8 cellular contexts compared by ENCODE assay signal in the genomic region with DNA sequence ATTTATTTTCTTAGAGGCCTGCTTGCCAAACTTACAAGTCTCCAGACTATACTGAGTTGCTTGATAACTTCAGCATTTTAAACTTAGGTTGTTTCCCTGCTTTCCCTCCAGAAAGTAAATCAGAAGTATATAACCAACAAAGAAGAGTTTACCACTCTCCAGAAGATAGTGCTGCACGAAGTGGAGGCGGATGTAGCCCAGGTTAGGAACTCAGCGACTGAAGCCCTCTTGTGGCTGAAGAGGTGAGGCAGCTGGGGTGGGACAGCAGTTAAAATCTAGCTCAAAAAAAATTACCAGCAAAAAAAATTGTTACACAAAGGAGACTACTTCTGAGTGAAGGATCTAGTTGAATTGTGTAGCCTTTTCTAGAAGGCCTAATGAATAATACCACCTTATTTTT. TPM values are rescaled to one million over a fixed set of nuclear protein-coding genes. Genes with fewer than 3 reads are reported as not detected.
A peak's percentile ranks its signal among the peaks of the same experiment; 100 is the strongest.
DNase-seq lines count a peak whose midpoint lies in the region; ATAC-seq and TF ChIP-seq lines count a peak whose summit lies in the region.
"Not testable (repeated sequence)": the region's sequence is repeated elsewhere in the genome, so short reads cannot be mapped to it uniquely, and the experiment has no call there.

No MANE protein-coding gene starts in this region.

- POLR2A ChIA-PET in HEK293T (lab: Yijun Ruan, JAX) = not testable (repeated sequence)
- POLR2A ChIA-PET in activated naive CD8-positive, alpha-beta T cell treated with anti-CD3 and anti-CD28 coated beads, Interleukin-2, amount 10 ng/mL, durations not matched to agents 7 days and 5 days (lab: Charles Lee) = interaction anchor here (0.7 kb wide), 1 partner anchor 46 kb away, joined by 3 read pairs; no protein-coding TSS in a partner anchor

- H3K4me3 ChIP-seq in GM12864 (ENCODE audit: low read depth, low read length); gastroesophageal sphincter; tibial artery: not testable (repeated sequence)

- H3K27ac ChIP-seq in gastroesophageal sphincter = not testable (repeated sequence)
- H3K27ac ChIP-seq in tibial artery = peak overlapping the region in 1 of 2 donors; percentile 9

- peak; percentile 55 for TF ChIP-seq CTCF in GM12864 (IDR thresholded peaks at IDR 0.05; ENCODE audit: low read depth, low read length, missing control alignments)
- TF ChIP-seq CTCF in gastroesophageal sphincter (IDR thresholded peaks at IDR 0.05) = peak; percentile 36 to 78 (median 71)
- peak; percentile 67 for TF ChIP-seq CTCF in neural crest cell (conservative IDR thresholded peaks at IDR 0.05)
- TF ChIP-seq CTCF in tibial artery (IDR thresholded peaks at IDR 0.05) = peak; percentile 63 to 64

- H3K27me3 ChIP-seq in gastroesophageal sphincter, tibial artery: not testable (repeated sequence)

- TF ChIP-seq EP300 in gastroesophageal sphincter (IDR thresholded peaks at IDR 0.05) = not testable (repeated sequence)

- not testable (repeated sequence) for H3K4me1 ChIP-seq in gastroesophageal sphincter, tibial artery

- CTCF ChIA-PET in HEK293T (lab: Yijun Ruan, JAX) = interaction anchor here (0.6 to 1.4 kb wide), 15 partner anchors 11 to 154 kb away, joined by 3 to 7 read pairs (median 4); no protein-coding TSS in a partner anchor

- intact Hi-C loops in tibial artery (cut with DNase I; ENCODE audit: low total_unique reads) = loop anchor here (5.0 kb wide), 2 partner anchors 114 to 314 kb away; no protein-coding TSS in a partner anchor

- peaks cover 0 to 38% of the 10 kb centered on the region in 2 donors for H3K36me3 ChIP-seq in gastroesophageal sphincter
- H3K36me3 ChIP-seq in tibial artery = peaks cover 7 to 45% (median 8%) of the 10 kb centered on the region in 3 donors

- not testable (repeated sequence) for H3K27ac Mint-ChIP-seq in T-helper 17 cell; activated naive CD8-positive, alpha-beta T cell treated with anti-CD3 and anti-CD28 coated beads, Interleukin-2, amount 10 ng/mL, durations not matched to agents 7 days and 5 days; neural crest cell (ENCODE audit: unreplicated experiment)

- 17 to 19% methylated on average over 3 of the region's 3 CpGs for WGBS in gastroesophageal sphincter (ENCODE audit: low coverage in 1 of 2), 2 donors

- not testable (repeated sequence) for TF ChIP-seq POLR2A in gastroesophageal sphincter (IDR thresholded peaks at IDR 0.05)

- H3K36me3 Mint-ChIP-seq in T-helper 17 cell (ENCODE audit: low read depth) = not testable (repeated sequence)
- H3K36me3 Mint-ChIP-seq in activated naive CD8-positive, alpha-beta T cell treated with anti-CD3 and anti-CD28 coated beads, Interleukin-2, amount 10 ng/mL, durations not matched to agents 7 days and 5 days = peaks cover 21% of the 10 kb centered on the region
- peaks cover 24% of the 10 kb centered on the region for H3K36me3 Mint-ChIP-seq in neural crest cell (ENCODE audit: low read depth)

- peak; percentile 86 for ATAC-seq in T-helper 17 cell
- peak; percentile 95 for ATAC-seq in activated naive CD8-positive, alpha-beta T cell treated with anti-CD3 and anti-CD28 coated beads, Interleukin-2, amount 10 ng/mL, durations not matched to agents 7 days and 5 days (ENCODE audit: low read depth)
- peak; percentile 90 for ATAC-seq in gastroesophageal sphincter

- DNase-seq in GM12864 (ENCODE audit: low read depth) (peak; percentile 13), HEK293T (ENCODE audit: extremely low spot score) (peak; percentile 32), NCI-H1436 (lab: John Stamatoyannopoulos, UW) (peak; percentile 18), T-helper 17 cell (peak in 1 of 3 donors; percentile 6), neural crest cell (ENCODE audit: low read depth, low spot score) (peak; percentile 3), tibial artery (peak; percentile 25 to 66)
- DNase-seq in activated naive CD8-positive, alpha-beta T cell treated with anti-CD3 and anti-CD28 coated beads, Interleukin-2, amount 10 ng/mL, durations not matched to agents 7 days and 5 days = peak; percentile 37

- H3K4me3 Mint-ChIP-seq in T-helper 17 cell; activated naive CD8-positive, alpha-beta T cell treated with anti-CD3 and anti-CD28 coated beads, Interleukin-2, amount 10 ng/mL, durations not matched to agents 7 days and 5 days; neural crest cell: not testable (repeated sequence)

- not testable (repeated sequence) for H3K9me3 Mint-ChIP-seq in activated naive CD8-positive, alpha-beta T cell treated with anti-CD3 and anti-CD28 coated beads, Interleukin-2, amount 10 ng/mL, durations not matched to agents 7 days and 5 days; neural crest cell

- H3K4me1 Mint-ChIP-seq in T-helper 17 cell; activated naive CD8-positive, alpha-beta T cell treated with anti-CD3 and anti-CD28 coated beads, Interleukin-2, amount 10 ng/mL, durations not matched to agents 7 days and 5 days; neural crest cell: not testable (repeated sequence)

- H3K27me3 Mint-ChIP-seq in T-helper 17 cell; activated naive CD8-positive, alpha-beta T cell treated with anti-CD3 and anti-CD28 coated beads, Interleukin-2, amount 10 ng/mL, durations not matched to agents 7 days and 5 days; neural crest cell (ENCODE audit: low read depth): not testable (repeated sequence)

- not testable (repeated sequence) for H3K9me3 ChIP-seq in T-helper 17 cell (ENCODE audit: control insufficient read depth, low read length, poor library complexity, severe bottlenecking); gastroesophageal sphincter; tibial artery

RNA-seq across cellular contexts. Expression of gene PLEKHA8, which starts 33.6 kb away (rescaled TPM):
- total RNA-seq in T-helper 17 cell (1 to 10 TPM; 5.9 to 7.6 TPM), gastroesophageal sphincter (10 to 100 TPM in 2 of 4 donors, 1 to 10 TPM in 2; 7.5 to 16.3 (median 11.4) TPM), neural crest cell (60.1 and 63.3 TPM in 2 replicates)
- total RNA-seq in activated naive CD8-positive, alpha-beta T cell treated with anti-CD3 and anti-CD28 coated beads, Interleukin-2, amount 10 ng/mL, durations not matched to agents 7 days and 5 days = 10 to 100 TPM; 11.6 to 14.3 TPM

RNA-seq across cellular contexts. Expression of gene FKBP14, which starts 35.3 kb away (rescaled TPM):
- total RNA-seq in T-helper 17 cell (1 to 10 TPM; 5.1 to 7.4 TPM), gastroesophageal sphincter (10 to 100 TPM in 1 of 4 donors, 1 to 10 TPM in 3; 7.0 to 10.7 (median 7.7) TPM), neural crest cell (20.3 and 21.3 TPM in 2 replicates)
- total RNA-seq in activated naive CD8-positive, alpha-beta T cell treated with anti-CD3 and anti-CD28 coated beads, Interleukin-2, amount 10 ng/mL, durations not matched to agents 7 days and 5 days = 1 to 10 TPM; 4.8 to 6.7 TPM
